In genomic region chr10:60849217-60849616, GRCh38 we compare ENCODE assay signal across 1 cellular context.
TF ChIP-seq lines count a peak whose summit lies in the region.

No MANE protein-coding gene starts in this region.

TF ChIP-seq in IMR-90, 13 proteins besides CTCF, POLR2A, EP300 and RAD21 (continued from another document):
- no peak for TF ChIP-seq BHLHE40 (IDR thresholded peaks at IDR 0.05; ENCODE audit: low read depth, low read length)
- no peak for TF ChIP-seq USF2 (IDR thresholded peaks at IDR 0.05; ENCODE audit: low read depth, low read length)
- no peak for TF ChIP-seq CHD1 (IDR thresholded peaks at IDR 0.05; ENCODE audit: low read depth, low read length)
- no peak for TF ChIP-seq RCOR1 (IDR thresholded peaks at IDR 0.05; ENCODE audit: insufficient replicate concordance, low read length)
- no peak for TF ChIP-seq RFX5 (IDR thresholded peaks at IDR 0.05; ENCODE audit: low read depth, low read length)
